15 cellular contexts compared by ENCODE assay signal in genomic region chr6:24827162-24827561, GRCh38. TPM values are rescaled to one million over a fixed set of nuclear protein-coding genes. Genes with fewer than 3 reads are reported as not detected.
DNase-seq lines count a peak whose midpoint lies in the region; ATAC-seq, FAIRE-seq and TF ChIP-seq lines count a peak whose summit lies in the region.
"Had no signal": no experiment of that assay in that cellular context is flagged by ENCODE, and none has a peak within 500 bp of the region (broad histone marks: within the 10 kb centered on the region; RNA-seq: fewer than 3 reads in every experiment).

No MANE protein-coding gene starts in this region.

- CTCF ChIA-PET in WTC11 (lab: Charles Lee) = interaction anchor here (1.0 kb wide), 1 partner anchor 9 kb away, joined by 3 read pairs; no protein-coding TSS in a partner anchor

- H3K27ac Mint-ChIP-seq in stimulated activated naive CD8-positive, alpha-beta T cell treated with anti-CD3 and anti-CD28 coated beads, Interleukin-15, Interleukin-2, amounts not matched to agents 100 ng/mL and 50 ng/mL, for 24 hours = peak overlapping the region; percentile 66
- H3K27ac Mint-ChIP-seq in WTC11 = peak overlapping the region; percentile 78
- H3K27ac Mint-ChIP-seq: dendritic cell treated with granulocyte-macrophage colony-stimulating factor and Interleukin-4, amounts not matched to agents 40 ng/mL and 50 ng/mL, for 4 days had no signal

- no peaks in the 10 kb centered on the region for H3K9me1 ChIP-seq in keratinocyte (ENCODE audit: control insufficient read depth, extremely low read depth, insufficient read depth, low read length)

- no peak overlapping the region for H3K9ac ChIP-seq in keratinocyte (ENCODE audit: control insufficient read depth, extremely low read depth, insufficient read depth, low read length)

- peak overlapping the region; percentile 22 for H3K4me2 ChIP-seq in keratinocyte (ENCODE audit: control insufficient read depth, extremely low read depth, insufficient read depth, low read depth, low read length)

- H3K27me3 ChIP-seq in keratinocyte (ENCODE audit: control insufficient read depth, extremely low read depth, insufficient read depth, low read length) = no peaks in the 10 kb centered on the region
- H3K27me3 ChIP-seq in lower lobe of right lung (ENCODE audit: low read depth) = no peaks in the 10 kb centered on the region

- no peak for TF ChIP-seq CTCF in WTC11 (IDR thresholded peaks at IDR 0.05)
- peak; percentile 25 to 76 (median 30) for TF ChIP-seq CTCF in keratinocyte (optimal IDR thresholded peaks at IDR 0.05 in 1 of 3, IDR thresholded peaks at IDR 0.05 in 1 of 3, conservative IDR thresholded peaks at IDR 0.05 in 1 of 3; ENCODE audit: extremely low read depth in 1 of 3, insufficient read depth in 2 of 3, low read length in 3 of 3)
- no peak for TF ChIP-seq CTCF in lower lobe of right lung (IDR thresholded peaks at IDR 0.05)

- no peaks in the 10 kb centered on the region for H3K27me3 Mint-ChIP-seq in stimulated activated naive CD8-positive, alpha-beta T cell treated with anti-CD3 and anti-CD28 coated beads, Interleukin-15, Interleukin-2, amounts not matched to agents 100 ng/mL and 50 ng/mL, for 24 hours
- no peaks in the 10 kb centered on the region for H3K27me3 Mint-ChIP-seq in WTC11 (ENCODE audit: low read depth)
- H3K27me3 Mint-ChIP-seq: dendritic cell treated with granulocyte-macrophage colony-stimulating factor and Interleukin-4, amounts not matched to agents 40 ng/mL and 50 ng/mL, for 4 days had no signal

- H2AFZ ChIP-seq in keratinocyte (ENCODE audit: control insufficient read depth, low read length) = peak overlapping the region; percentile 8

- H3K79me2 ChIP-seq in keratinocyte (ENCODE audit: control insufficient read depth, insufficient read depth, low read length) = no peaks in the 10 kb centered on the region

- peaks cover 20% of the 10 kb centered on the region for H3K4me1 Mint-ChIP-seq in stimulated activated naive CD8-positive, alpha-beta T cell treated with anti-CD3 and anti-CD28 coated beads, Interleukin-15, Interleukin-2, amounts not matched to agents 100 ng/mL and 50 ng/mL, for 24 hours (ENCODE audit: low read depth)
- peaks cover 20% of the 10 kb centered on the region for H3K4me1 Mint-ChIP-seq in WTC11

- no peak overlapping the region for H3K27ac ChIP-seq in keratinocyte (ENCODE audit: control insufficient read depth, insufficient read depth, low read length)
- H3K27ac ChIP-seq in lower lobe of right lung = no peak overlapping the region

- H3K4me3 ChIP-seq in keratinocyte (ENCODE audit: control insufficient read depth in 2 of 3, extremely low read depth in 1 of 3, insufficient read depth in 2 of 3, low read depth in 1 of 3, low read length in 3 of 3) (no peak overlapping the region), lower lobe of right lung (no peak overlapping the region)

- DNase-seq in stimulated activated naive CD8-positive, alpha-beta T cell treated with anti-CD3 and anti-CD28 coated beads, Interleukin-15, Interleukin-2, amounts not matched to agents 100 U/mL and 50 U/mL, for 24 hours = no peak
- DNase-seq in WTC11 (ENCODE audit: low spot score) (no peak), keratinocyte (ENCODE audit: low read depth, low spot score) (peak; percentile 9), lower lobe of right lung (no peak)
- no peak for DNase-seq in stimulated activated CD4-positive, alpha-beta T cell treated with anti-CD3 and anti-CD28 coated beads, Interleukin-15, amount 100 ng/mL, for 24 hours
- DNase-seq: GF-D8; KG1; stimulated activated CD4-positive, alpha-beta T cell treated with anti-CD3 and anti-CD28 coated beads, Interleukin-4, amount 100 ng/mL, for 24 hours had no signal

- H3K9me3 Mint-ChIP-seq in stimulated activated naive CD8-positive, alpha-beta T cell treated with anti-CD3 and anti-CD28 coated beads, Interleukin-15, Interleukin-2, amounts not matched to agents 100 ng/mL and 50 ng/mL, for 24 hours = no peaks in the 10 kb centered on the region
- H3K9me3 Mint-ChIP-seq in WTC11 = no peaks in the 10 kb centered on the region
- H3K9me3 Mint-ChIP-seq: dendritic cell treated with granulocyte-macrophage colony-stimulating factor and Interleukin-4, amounts not matched to agents 40 ng/mL and 50 ng/mL, for 4 days had no signal

- dilution Hi-C loops in keratinocyte (cut with MboI; ENCODE audit: extremely low pct_ligation_motif_present, low sequenced_read_pairs) = no loop called here

- intact Hi-C loops in lower lobe of right lung (cut with DNase I) = no loop called here

- no peak for ATAC-seq in stimulated activated naive CD8-positive, alpha-beta T cell treated with anti-CD3 and anti-CD28 coated beads, Interleukin-15, Interleukin-2, amounts not matched to agents 100 U/mL and 50 U/mL, for 24 hours
- peak; percentile 75 for ATAC-seq in WTC11
- ATAC-seq in HG02763 (IDR thresholded peaks at IDR 0.05; ENCODE audit: unreplicated experiment) = no peak
- no peak for ATAC-seq in HG03280 (IDR thresholded peaks at IDR 0.05; ENCODE audit: unreplicated experiment)
- no peak for ATAC-seq in lower lobe of right lung

- FAIRE-seq in keratinocyte (lab: Jason Lieb, UNC) = peak; percentile 81

- no peaks in the 10 kb centered on the region for H3K36me3 ChIP-seq in keratinocyte (ENCODE audit: control insufficient read depth in 2 of 2, extremely low read depth in 1 of 2, insufficient read depth in 2 of 2, low read length in 2 of 2)
- peaks cover 45% of the 10 kb centered on the region for H3K36me3 ChIP-seq in lower lobe of right lung

- POLR2A ChIA-PET in WTC11 (lab: Charles Lee) = no interaction called here

- H3K9me3 ChIP-seq in keratinocyte (ENCODE audit: control insufficient read depth, low read depth, low read length) = no peaks in the 10 kb centered on the region
- H3K9me3 ChIP-seq in lower lobe of right lung = no peaks in the 10 kb centered on the region

- H4K20me1 ChIP-seq in keratinocyte (ENCODE audit: control insufficient read depth, extremely low read depth, insufficient read depth, low read length) = no peaks in the 10 kb centered on the region

- H3K4me3 Mint-ChIP-seq in stimulated activated naive CD8-positive, alpha-beta T cell treated with anti-CD3 and anti-CD28 coated beads, Interleukin-15, Interleukin-2, amounts not matched to agents 100 ng/mL and 50 ng/mL, for 24 hours = no peak overlapping the region
- no peak overlapping the region for H3K4me3 Mint-ChIP-seq in WTC11
- H3K4me3 Mint-ChIP-seq: dendritic cell treated with granulocyte-macrophage colony-stimulating factor and Interleukin-4, amounts not matched to agents 40 ng/mL and 50 ng/mL, for 4 days had no signal

- peaks cover 56% of the 10 kb centered on the region for H3K36me3 Mint-ChIP-seq in stimulated activated naive CD8-positive, alpha-beta T cell treated with anti-CD3 and anti-CD28 coated beads, Interleukin-15, Interleukin-2, amounts not matched to agents 100 ng/mL and 50 ng/mL, for 24 hours (ENCODE audit: low read depth)
- H3K36me3 Mint-ChIP-seq in WTC11 = no peaks in the 10 kb centered on the region

- peaks cover 10% of the 10 kb centered on the region for H3K4me1 ChIP-seq in keratinocyte (ENCODE audit: control insufficient read depth, extremely low read depth, insufficient read depth, low read length)
- H3K4me1 ChIP-seq in lower lobe of right lung = no peaks in the 10 kb centered on the region

TF ChIP-seq in WTC11, 78 proteins besides CTCF, POLR2A, EP300 and RAD21 (continues in another document):
- TF ChIP-seq, protein P1, sequence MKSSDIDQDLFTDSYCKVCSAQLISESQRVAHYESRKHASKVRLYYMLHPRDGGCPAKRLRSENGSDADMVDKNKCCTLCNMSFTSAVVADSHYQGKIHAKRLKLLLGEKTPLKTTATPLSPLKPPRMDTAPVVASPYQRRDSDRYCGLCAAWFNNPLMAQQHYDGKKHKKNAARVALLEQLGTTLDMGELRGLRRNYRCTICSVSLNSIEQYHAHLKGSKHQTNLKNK (CRISPR knock-in tag; IDR thresholded peaks at IDR 0.05) = no peak
- TF ChIP-seq CDX4 (CRISPR knock-in tag; IDR thresholded peaks at IDR 0.05; ENCODE audit: borderline replicate concordance) = no peak
- no peak for TF ChIP-seq ZBTB21 (CRISPR knock-in tag; IDR thresholded peaks at IDR 0.05; ENCODE audit: borderline replicate concordance)
- no peak for TF ChIP-seq EMX1 (CRISPR knock-in tag; IDR thresholded peaks at IDR 0.05)
- TF ChIP-seq NFATC4 (CRISPR knock-in tag; IDR thresholded peaks at IDR 0.05) = no peak

RNA-seq across cellular contexts. Expression of gene ARMH2, which starts 28.4 kb away (rescaled TPM):
- total RNA-seq in WTC11 (2021) (not detected in 3 replicates), lower lobe of right lung (0.68 TPM)
- not detected in 3 replicates for polyA plus RNA-seq in keratinocyte
- polyA plus RNA-seq in keratinocyte (2011; ENCODE audit: low read depth) = not detected
- not detected in 2 replicates for polyA plus RNA-seq in keratinocyte (2011; cell fraction: cytosol; rRNA removed)
- not detected in 2 replicates for polyA plus RNA-seq in keratinocyte (2011; cell fraction: nucleus; rRNA removed)
- not detected in 2 replicates for polyA plus RNA-seq in keratinocyte (2012; ENCODE audit: low replicate concordance)
- not detected in 3 replicates for polyA minus RNA-seq in keratinocyte
- polyA minus RNA-seq in keratinocyte (2011; cell fraction: cytosol; rRNA and poly(A)+ RNA removed) = not detected
- polyA minus RNA-seq in keratinocyte (2011; cell fraction: nucleus; rRNA and poly(A)+ RNA removed) = not detected in 2 replicates
- total RNA-seq: liver, pulmonary artery endothelial cell, temporal lobe had no signal
- polyA plus RNA-seq: liver had no signal

RNA-seq across cellular contexts. Expression of gene GMNN, which starts 52.4 kb away (rescaled TPM):
- 83.7 to 98.5 TPM (median 88.5 TPM) in 3 replicates for total RNA-seq in WTC11 (2021)
- polyA plus RNA-seq in keratinocyte = 8.5 to 28.4 TPM (median 21.2 TPM) in 3 replicates
- polyA plus RNA-seq in keratinocyte (2011; ENCODE audit: low read depth) = 31.4 TPM
- polyA plus RNA-seq in keratinocyte (2011; cell fraction: cytosol; rRNA removed) = 9.7 and 14.0 TPM in 2 replicates
- polyA plus RNA-seq in keratinocyte (2011; cell fraction: nucleus; rRNA removed) = 7.3 and 9.5 TPM in 2 replicates
- polyA plus RNA-seq in keratinocyte (2012; ENCODE audit: low replicate concordance) = 7.8 and 26.3 TPM in 2 replicates
- polyA minus RNA-seq in keratinocyte = 1.5 to 10.4 TPM (median 8.4 TPM) in 3 replicates
- polyA minus RNA-seq in keratinocyte (2011; cell fraction: cytosol; rRNA and poly(A)+ RNA removed) = 7.9 TPM
- 2.8 and 3.8 TPM in 2 replicates for polyA minus RNA-seq in keratinocyte (2011; cell fraction: nucleus; rRNA and poly(A)+ RNA removed)
- total RNA-seq in lower lobe of right lung = 11.1 TPM

Comparison
In these comparisons a context has a peak if more than half of its experiments do, and no peak if none do; other contexts are left out.
1. CTCF ChIP-seq: peak in keratinocyte (3 of 3); none in WTC11 (single experiment) and lower lobe of right lung (single experiment).